Comparison of ENCODE assay signal across 14 cellular contexts in the genomic region with DNA sequence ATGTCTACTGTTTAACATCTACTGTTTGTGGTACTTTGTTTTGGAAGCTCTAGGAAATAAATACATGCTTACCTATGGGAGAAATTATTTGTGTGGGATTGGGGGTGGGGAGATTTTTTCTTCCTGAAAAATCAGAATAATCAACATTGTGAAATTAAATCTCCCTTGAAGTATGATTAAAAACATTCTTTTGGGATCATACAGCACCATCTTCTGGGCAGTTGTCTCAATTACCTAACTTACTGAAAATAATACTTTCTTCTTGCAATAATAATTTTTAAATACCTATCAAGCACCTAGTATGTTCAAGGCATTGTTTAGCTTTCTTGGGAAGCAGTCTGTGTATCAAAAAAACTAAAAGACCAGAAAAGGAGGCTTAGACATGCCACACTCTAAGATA.
DNase-seq lines count a peak whose midpoint lies in the region; ATAC-seq and TF ChIP-seq lines count a peak whose summit lies in the region.
"Had no signal": no experiment of that assay in that cellular context is flagged by ENCODE, and none has a peak within 500 bp of the region (broad histone marks: within the 10 kb centered on the region; RNA-seq: fewer than 3 reads in every experiment).

No MANE protein-coding gene starts in this region.

- TF ChIP-seq RAD21 in IMR-90 (IDR thresholded peaks at IDR 0.05; ENCODE audit: low read length), result peak; percentile 55

- no peak overlapping the region for H2BK120ac ChIP-seq in IMR-90 (ENCODE audit: low read depth, low read length)

- TF ChIP-seq CTCF in AG10803 (conservative IDR thresholded peaks at IDR 0.05; ENCODE audit: low read length) (peak; percentile 32), IMR-90 (conservative IDR thresholded peaks at IDR 0.05; ENCODE audit: low read depth, low read length) (peak; percentile 59), astrocyte of the spinal cord (IDR thresholded peaks at IDR 0.05; ENCODE audit: low read depth, low read length) (peak; percentile 22)

- no peak overlapping the region for H2AFZ ChIP-seq in IMR-90 (replicated peaks; ENCODE audit: low read length, poor library complexity)

- no peak overlapping the region for H3K14ac ChIP-seq in IMR-90 (replicated peaks; ENCODE audit: low read depth, low read length)

- H3K23ac ChIP-seq in IMR-90 (ENCODE audit: low read depth, low read length), result no peak overlapping the region

- in situ Hi-C loops in IMR-90 (cut with MboI; ENCODE audit: low sequenced_read_pairs) (no loop called here), astrocyte of the spinal cord (cut with HindIII; ENCODE audit: low sequenced_read_pairs) (no loop called here)

- H2BK5ac ChIP-seq in IMR-90 (ENCODE audit: low read depth, low read length, poor library complexity, severe bottlenecking), result no peak overlapping the region

- ATAC-seq in IMR-90 (ENCODE audit: low read depth) (peak; percentile 56; the same call in 1 of the 2 replicates), HG03439 (IDR thresholded peaks at IDR 0.05; ENCODE audit: unreplicated experiment) (no peak)
- ATAC-seq: gastroesophageal sphincter, lower lobe of right lung had no signal

- no peak overlapping the region for H4K5ac ChIP-seq in IMR-90 (ENCODE audit: low read depth, low read length)

- peak; percentile 4 for DNase-seq in AG10803 (ENCODE audit: low read depth)
- DNase-seq in IMR-90, result peak; percentile 27
- DNase-seq in astrocyte of the spinal cord (ENCODE audit: low read depth, low spot score), result peak; percentile 13
- peak; percentile 24 for DNase-seq in iris pigment epithelial cell (ENCODE audit: low read depth)
- no peak for DNase-seq in NCI-H774 (lab: John Stamatoyannopoulos, UW)
- DNase-seq in NCI-H345 (lab: John Stamatoyannopoulos, UW), result no peak
- DNase-seq in islet precursor cell, result no peak
- DNase-seq: activated CD4-positive, alpha-beta T cell treated with anti-CD3 and anti-CD28 coated beads, Interleukin-2, amount 10 ng/mL, durations not matched to agents 7 days and 5 days; activated gamma-delta T cell; lower lobe of right lung; MV-4-11; stimulated activated CD4-positive, alpha-beta T cell treated with anti-CD3 and anti-CD28 coated beads, Interleukin-2, amount 100 ng/mL, for 48 hours had no signal

- H3K4me2 ChIP-seq in IMR-90 (ENCODE audit: low read depth, low read length), result no peak overlapping the region

- BruUV-seq in IMR-90 (replicated peaks; lab: Mats Ljungman, UMichigan), result no TSS peak

- no peak overlapping the region for H3K4me3 ChIP-seq in AG10803 (ENCODE audit: low read length)
- H3K4me3 ChIP-seq in IMR-90 (ENCODE audit: insufficient read depth, low read depth, low read length), result no peak overlapping the region
- H3K4me3 ChIP-seq in astrocyte of the spinal cord (ENCODE audit: low read depth, low read length), result no peak overlapping the region
- H3K4me3 ChIP-seq: gastroesophageal sphincter, lower lobe of right lung had no signal

- H2AK9ac ChIP-seq in IMR-90 (replicated peaks; ENCODE audit: low read depth, low read length, poor library complexity), result no peak overlapping the region

- no peaks in the 10 kb centered on the region for H3K9me3 ChIP-seq in IMR-90 (ENCODE audit: control insufficient read depth, insufficient read depth, low read length)
- H3K9me3 ChIP-seq: gastroesophageal sphincter, lower lobe of right lung had no signal

- intact Hi-C loops in IMR-90 (cut with micrococcal nuclease), result no loop called here

- no peak overlapping the region for H3K9ac ChIP-seq in IMR-90 (ENCODE audit: low read depth, low read length)

- H3K56ac ChIP-seq in IMR-90 (ENCODE audit: extremely low read depth, insufficient read depth, low read length), result no peak overlapping the region

- no peak overlapping the region for H2BK20ac ChIP-seq in IMR-90 (ENCODE audit: low read depth, low read length)

- no peak overlapping the region for H2BK15ac ChIP-seq in IMR-90 (ENCODE audit: low read depth, low read length)

- no peak overlapping the region for H3K27ac ChIP-seq in IMR-90 (ENCODE audit: insufficient read depth, low read length)
- H3K27ac ChIP-seq: gastroesophageal sphincter, lower lobe of right lung had no signal

- no peak overlapping the region for H3K18ac ChIP-seq in IMR-90 (ENCODE audit: low read depth, low read length)

- H4K8ac ChIP-seq in IMR-90 (ENCODE audit: low read depth in 2 of 2, low read length in 2 of 2), result no peak overlapping the region

- CTCF ChIA-PET in IMR-90 (lab: Yijun Ruan, JAX), result interaction anchor here (0.9 to 1.0 kb wide), 2 partner anchors 11 to 14 kb away, joined by 3 read pairs; no protein-coding TSS in a partner anchor

- no peaks in the 10 kb centered on the region for H4K20me1 ChIP-seq in IMR-90 (ENCODE audit: insufficient read depth, low read length)

- POLR2A ChIA-PET in IMR-90 (lab: Charles Lee; ENCODE audit: unreplicated experiment), result no interaction called here

- H3K79me1 ChIP-seq in IMR-90 (ENCODE audit: low read depth in 1 of 2, low read length in 2 of 2), result no peaks in the 10 kb centered on the region

- no peaks in the 10 kb centered on the region for H3K9me1 ChIP-seq in IMR-90 (ENCODE audit: insufficient read depth, low read length)

- no peak overlapping the region for H2AK5ac ChIP-seq in IMR-90 (ENCODE audit: low read depth, low read length)

- TF ChIP-seq POLR2A in IMR-90 (IDR thresholded peaks at IDR 0.05; ENCODE audit: low read depth, low read length), result no peak

- H3K36me3 ChIP-seq in IMR-90 (ENCODE audit: control insufficient read depth, insufficient read depth, low read length), result no peaks in the 10 kb centered on the region
- H3K36me3 ChIP-seq: gastroesophageal sphincter, lower lobe of right lung had no signal

- H3K4ac ChIP-seq in IMR-90 (ENCODE audit: low read depth, low read length), result no peak overlapping the region

- dilution Hi-C loops in IMR-90 (cut with HindIII; ENCODE audit: low sequenced_read_pairs, unreplicated experiment), result no loop called here

- H3K4me1 ChIP-seq in IMR-90 (ENCODE audit: control insufficient read depth, insufficient read depth, low read length), result no peaks in the 10 kb centered on the region
- H3K4me1 ChIP-seq: lower lobe of right lung had no signal

- H3K27me3 ChIP-seq in IMR-90 (ENCODE audit: control insufficient read depth, insufficient read depth, low read length), result peaks cover 8% of the 10 kb centered on the region
- H3K27me3 ChIP-seq: gastroesophageal sphincter had no signal

- no peak overlapping the region for H4K91ac ChIP-seq in IMR-90 (ENCODE audit: insufficient read depth, low read depth, low read length)

TF ChIP-seq in IMR-90, 13 proteins besides CTCF, POLR2A, EP300 and RAD21:
- TF ChIP-seq FOS (IDR thresholded peaks at IDR 0.05; ENCODE audit: low read depth, low read length) (no peak), SMC3 (IDR thresholded peaks at IDR 0.05; ENCODE audit: low read depth, low read length) (peak; percentile 31; the same call in 1 of the 2 replicates), MAFK (IDR thresholded peaks at IDR 0.05; ENCODE audit: low read depth, low read length) (no peak), MAZ (IDR thresholded peaks at IDR 0.05; ENCODE audit: borderline replicate concordance, low read depth, low read length) (no peak), CEBPB (IDR thresholded peaks at IDR 0.05; ENCODE audit: low read depth, low read length) (0 out of 2 replicates have a peak, but pooled peaks have one; percentile 12), RCOR1 (IDR thresholded peaks at IDR 0.05; ENCODE audit: insufficient replicate concordance, low read length) (no peak)
- TF ChIP-seq, protein P1, sequence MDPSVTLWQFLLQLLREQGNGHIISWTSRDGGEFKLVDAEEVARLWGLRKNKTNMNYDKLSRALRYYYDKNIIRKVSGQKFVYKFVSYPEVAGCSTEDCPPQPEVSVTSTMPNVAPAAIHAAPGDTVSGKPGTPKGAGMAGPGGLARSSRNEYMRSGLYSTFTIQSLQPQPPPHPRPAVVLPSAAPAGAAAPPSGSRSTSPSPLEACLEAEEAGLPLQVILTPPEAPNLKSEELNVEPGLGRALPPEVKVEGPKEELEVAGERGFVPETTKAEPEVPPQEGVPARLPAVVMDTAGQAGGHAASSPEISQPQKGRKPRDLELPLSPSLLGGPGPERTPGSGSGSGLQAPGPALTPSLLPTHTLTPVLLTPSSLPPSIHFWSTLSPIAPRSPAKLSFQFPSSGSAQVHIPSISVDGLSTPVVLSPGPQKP (IDR thresholded peaks at IDR 0.05; ENCODE audit: borderline replicate concordance, low read depth, low read length), result no peak

Comparison
In these comparisons a context has a peak if more than half of its experiments do, and no peak if none do; other contexts are left out.
1. DNase-seq: peak in AG10803 (single experiment), IMR-90 (single experiment), astrocyte of the spinal cord (single experiment) and iris pigment epithelial cell (single experiment); none in NCI-H774 (single experiment), NCI-H345 (single experiment) and islet precursor cell (single experiment).
2. Peak in every context shown above with its lines, with median percentiles within 50 percentile points of each other: CTCF ChIP-seq.